ENCODE assay signal across 27 cellular contexts in genomic region chr18:47550611-47551010, GRCh38.
"Had no signal": no experiment of that assay in that cellular context is flagged by ENCODE, and none has a peak within 500 bp of the region (broad histone marks: within the 10 kb centered on the region; RNA-seq: fewer than 3 reads in every experiment).

No MANE protein-coding gene starts in this region.

- H2AFZ ChIP-seq: neural progenitor cell had no signal

- H3K4me2 ChIP-seq: neural progenitor cell had no signal

- FAIRE-seq: pancreas, small intestine, urothelium cell line had no signal

- H3K27me3 Mint-ChIP-seq: stimulated activated naive CD8-positive, alpha-beta T cell treated with anti-CD3 and anti-CD28 coated beads, Interleukin-15, Interleukin-2, amounts not matched to agents 100 ng/mL and 50 ng/mL, for 24 hours had no signal

- H3K27ac ChIP-seq: neural progenitor cell, pancreas, psoas muscle, right lobe of liver, sigmoid colon, stomach, thoracic aorta, thyroid gland, tibial nerve, upper lobe of left lung had no signal

- H3K9ac ChIP-seq: neural progenitor cell had no signal

- H3K9me3 Mint-ChIP-seq: natural killer cell; nephron; neural progenitor cell; stimulated activated effector memory CD8-positive, alpha-beta T cell treated with anti-CD3 and anti-CD28 coated beads, Interleukin-12 subunit alpha, Interleukin-12 subunit beta, amount 100 ng/mL, for 72 hours; stimulated activated naive B cell treated with anti-CD40 and anti-IgM and Interleukin-4, amounts not matched to agents 10 μg/mL and 1 μg/mL and 100 μg/mL, for 72 hours; stimulated activated naive CD8-positive, alpha-beta T cell treated with anti-CD3 and anti-CD28 coated beads, Interleukin-15, Interleukin-2, amounts not matched to agents 100 ng/mL and 50 ng/mL, for 24 hours had no signal

- H3K36me3 ChIP-seq: neural progenitor cell, pancreas, right lobe of liver, sigmoid colon, stomach, thoracic aorta, thyroid gland, tibial nerve, upper lobe of left lung had no signal

- H3K4me1 Mint-ChIP-seq: naive thymus-derived CD4-positive, alpha-beta T cell; natural killer cell; nephron; neural progenitor cell; stimulated activated effector memory CD8-positive, alpha-beta T cell treated with anti-CD3 and anti-CD28 coated beads, Interleukin-12 subunit alpha, Interleukin-12 subunit beta, amount 100 ng/mL, for 72 hours; stimulated activated naive B cell treated with anti-CD40 and anti-IgM and Interleukin-4, amounts not matched to agents 10 μg/mL and 1 μg/mL and 100 μg/mL, for 72 hours had no signal

- H3K4me3 ChIP-seq: neural progenitor cell, pancreas, psoas muscle, right lobe of liver, sigmoid colon, stomach, thoracic aorta, thyroid gland, tibial nerve, upper lobe of left lung had no signal

- H3K9me3 ChIP-seq: pancreas, psoas muscle, right lobe of liver, sigmoid colon, stomach, thoracic aorta, thyroid gland, tibial nerve, upper lobe of left lung had no signal

- DNase-seq: naive thymus-derived CD4-positive, alpha-beta T cell; natural killer cell; occipital lobe; pancreas; psoas muscle; right cardiac atrium; right lobe of liver; sigmoid colon; small intestine; stimulated activated CD4-positive, alpha-beta T cell treated with anti-CD3 and anti-CD28 coated beads, Interleukin-15, amount 100 ng/mL, for 24 hours; stimulated activated CD4-positive, alpha-beta T cell treated with anti-CD3 and anti-CD28 coated beads, Interleukin-2, amount 100 ng/mL, for 24 hours; stimulated activated CD4-positive, alpha-beta T cell treated with anti-CD3 and anti-CD28 coated beads, Interleukin-2, amount 100 ng/mL, for 48 hours; stimulated activated CD4-positive, alpha-beta T cell treated with anti-CD3 and anti-CD28 coated beads, Interleukin-4, amount 100 ng/mL, for 24 hours; stimulated activated naive B cell treated with anti-CD40 and anti-IgM and Interleukin-4, amounts not matched to agents 10 μg/mL and 1 μg/mL and 100 μg/mL, for 72 hours; stimulated activated naive CD4-positive, alpha-beta T cell treated with Interleukin-2 at 50 U/mL for 16 hours; stomach; thyroid gland; trophoblast cell; upper lobe of left lung had no signal

- H3K36me3 Mint-ChIP-seq: naive thymus-derived CD4-positive, alpha-beta T cell; natural killer cell; neural progenitor cell; stimulated activated effector memory CD8-positive, alpha-beta T cell treated with anti-CD3 and anti-CD28 coated beads, Interleukin-12 subunit alpha, Interleukin-12 subunit beta, amount 100 ng/mL, for 72 hours; stimulated activated naive B cell treated with anti-CD40 and anti-IgM and Interleukin-4, amounts not matched to agents 10 μg/mL and 1 μg/mL and 100 μg/mL, for 72 hours had no signal

- ATAC-seq: naive thymus-derived CD4-positive, alpha-beta T cell; natural killer cell; pancreas; psoas muscle; right cardiac atrium; right lobe of liver; stimulated activated effector memory CD8-positive, alpha-beta T cell treated with anti-CD3 and anti-CD28 coated beads, Interleukin-12 subunit alpha, Interleukin-12 subunit beta, amount 100 ng/mL, for 72 hours; stimulated activated naive B cell treated with anti-CD40 and anti-IgM and Interleukin-4, amounts not matched to agents 10 μg/mL and 1 μg/mL and 100 μg/mL, for 72 hours had no signal

- H3K4me3 Mint-ChIP-seq: naive thymus-derived CD4-positive, alpha-beta T cell; natural killer cell; nephron; neural progenitor cell; stimulated activated effector memory CD8-positive, alpha-beta T cell treated with anti-CD3 and anti-CD28 coated beads, Interleukin-12 subunit alpha, Interleukin-12 subunit beta, amount 100 ng/mL, for 72 hours; stimulated activated naive B cell treated with anti-CD40 and anti-IgM and Interleukin-4, amounts not matched to agents 10 μg/mL and 1 μg/mL and 100 μg/mL, for 72 hours; stimulated activated naive CD8-positive, alpha-beta T cell treated with anti-CD3 and anti-CD28 coated beads, Interleukin-15, Interleukin-2, amounts not matched to agents 100 ng/mL and 50 ng/mL, for 24 hours had no signal

- H3K27me3 ChIP-seq: neural progenitor cell, pancreas, right lobe of liver, sigmoid colon, stomach, thyroid gland, tibial nerve, upper lobe of left lung had no signal

- H3K27ac Mint-ChIP-seq: naive thymus-derived CD4-positive, alpha-beta T cell; natural killer cell; nephron; neural progenitor cell; progenitor cell of endocrine pancreas; stimulated activated effector memory CD8-positive, alpha-beta T cell treated with anti-CD3 and anti-CD28 coated beads, Interleukin-12 subunit alpha, Interleukin-12 subunit beta, amount 100 ng/mL, for 72 hours; stimulated activated naive B cell treated with anti-CD40 and anti-IgM and Interleukin-4, amounts not matched to agents 10 μg/mL and 1 μg/mL and 100 μg/mL, for 72 hours; stimulated activated naive CD8-positive, alpha-beta T cell treated with anti-CD3 and anti-CD28 coated beads, Interleukin-15, Interleukin-2, amounts not matched to agents 100 ng/mL and 50 ng/mL, for 24 hours had no signal

- H3K4me1 ChIP-seq: neural progenitor cell, pancreas, psoas muscle, right lobe of liver, sigmoid colon, stomach, tibial nerve, upper lobe of left lung had no signal
